ENCODE assay signal across 8 cellular contexts in the genomic region with DNA sequence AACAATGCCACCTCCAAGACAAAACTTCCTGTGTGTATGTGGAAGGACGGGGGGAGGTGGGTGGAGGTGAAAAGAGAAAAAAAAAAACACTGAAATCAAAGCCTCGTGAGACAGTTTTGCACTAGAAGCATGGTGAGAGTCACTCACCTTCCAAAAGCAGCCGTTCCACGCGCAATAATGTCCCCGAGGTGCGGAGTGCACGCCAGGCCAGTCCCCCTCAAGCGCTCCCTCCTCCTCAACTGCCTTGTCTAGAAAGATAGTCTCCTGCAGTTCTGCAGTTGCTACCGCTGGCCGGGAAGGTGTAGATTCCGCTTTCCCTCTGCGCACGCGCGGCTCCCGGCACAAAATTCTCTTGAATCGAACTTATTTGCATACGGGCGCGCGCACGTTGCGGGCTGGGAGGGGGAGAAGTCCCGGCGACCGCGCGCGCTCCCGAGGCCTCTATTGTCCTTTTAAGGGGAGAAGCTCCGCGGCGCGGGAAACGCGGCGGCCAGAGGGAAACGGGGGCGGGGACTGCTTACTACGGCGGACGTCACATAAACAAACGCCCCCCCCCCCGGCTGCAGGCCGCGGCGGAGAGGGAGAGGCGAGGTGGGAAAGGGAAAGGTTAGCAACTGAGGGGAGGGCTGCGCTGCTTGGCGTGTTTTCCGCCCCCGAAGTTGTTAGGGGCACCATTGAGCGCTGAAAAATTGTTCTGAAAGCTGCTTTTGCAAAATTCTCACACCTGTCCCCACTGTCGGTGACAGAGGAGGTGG. TPM values are rescaled to one million over a fixed set of nuclear protein-coding genes. Genes with fewer than 3 reads are reported as not detected.
DNase-seq lines count a peak whose midpoint lies in the region; ATAC-seq and TF ChIP-seq lines count a peak whose summit lies in the region.

Gene SINHCAF, minus strand, starts transcription at position 274 of the 755 bp plus-strand sequence. CDS start 27,946 bp downstream, outside the sequence.

- CTCF ChIA-PET in naive thymus-derived CD4-positive, alpha-beta T cell (lab: Charles Lee), result interaction anchor here (0.6 kb wide), 2 partner anchors 36 to 148 kb away, joined by 3 read pairs; no protein-coding TSS in a partner anchor

- H3K36me3 ChIP-seq in DOHH2 (ENCODE audit: control insufficient read depth, low read length), result peaks cover 42% of the 10 kb centered on the region
- H3K36me3 ChIP-seq in GM23338 (ENCODE audit: insufficient read depth), result no peaks in the 10 kb centered on the region
- no peaks in the 10 kb centered on the region for H3K36me3 ChIP-seq in fibroblast of lung (ENCODE audit: control insufficient read depth, insufficient read depth, low read length)
- H3K36me3 ChIP-seq in naive thymus-derived CD4-positive, alpha-beta T cell (ENCODE audit: control insufficient read depth in 2 of 3, insufficient read depth in 3 of 3, low read length in 3 of 3), result peaks cover 0 to 17% (median 0%) of the 10 kb centered on the region in 3 experiments

- H3K79me2 ChIP-seq in DOHH2 (ENCODE audit: control insufficient read depth, low read length) (peaks cover 51% of the 10 kb centered on the region), GM23338 (replicated peaks; ENCODE audit: insufficient read depth) (peaks cover 52% of the 10 kb centered on the region), fibroblast of lung (ENCODE audit: control insufficient read depth, insufficient read depth, low read length) (peaks cover 26% of the 10 kb centered on the region)

- peaks cover 25% of the 10 kb centered on the region for H3K27me3 Mint-ChIP-seq in GM23338 (ENCODE audit: insufficient read depth, low read depth, poor library complexity)
- peaks cover 0 to 17% (median 0%) of the 10 kb centered on the region in 5 donors for H3K27me3 Mint-ChIP-seq in naive thymus-derived CD4-positive, alpha-beta T cell
- no peaks in the 10 kb centered on the region for H3K27me3 Mint-ChIP-seq in stimulated activated naive B cell treated with anti-CD40 and anti-IgM and Interleukin-4, amounts not matched to agents 10 μg/mL and 1 μg/mL and 100 μg/mL, for 72 hours

- peak within 1 kb of the TSS; percentile 87 for H3K4me3 ChIP-seq in DOHH2 (ENCODE audit: low read length)
- peak within 1 kb of the TSS; percentile 93 for H3K4me3 ChIP-seq in GM23338
- peak within 1 kb of the TSS; percentile 69 to 91 (median 73) for H3K4me3 ChIP-seq in fibroblast of lung (replicated peaks in 1 of 4; ENCODE audit: control extremely low read depth in 1 of 4, insufficient read depth in 1 of 4, low read depth in 3 of 4, low read length in 4 of 4)
- H3K4me3 ChIP-seq in naive thymus-derived CD4-positive, alpha-beta T cell (ENCODE audit: low read length), result peak within 1 kb of the TSS; percentile 82

- TF ChIP-seq CTCF in DOHH2 (IDR thresholded peaks at IDR 0.05; ENCODE audit: low read depth, low read length, poor library complexity, severe bottlenecking) (no peak), GM23338 (conservative IDR thresholded peaks at IDR 0.05; ENCODE audit: low read depth in 2 of 2) (no peak), fibroblast of lung (conservative IDR thresholded peaks at IDR 0.05 in 1 of 2, IDR thresholded peaks at IDR 0.05 in 1 of 2; ENCODE audit: low read depth in 1 of 2, low read length in 2 of 2) (no peak)

- peaks cover 29% of the 10 kb centered on the region for H3K36me3 Mint-ChIP-seq in GM23338 (ENCODE audit: low read depth)
- H3K36me3 Mint-ChIP-seq in naive thymus-derived CD4-positive, alpha-beta T cell, result peaks cover 0 to 6% (median 0%) of the 10 kb centered on the region in 5 donors
- H3K36me3 Mint-ChIP-seq in stimulated activated naive B cell treated with anti-CD40 and anti-IgM and Interleukin-4, amounts not matched to agents 10 μg/mL and 1 μg/mL and 100 μg/mL, for 72 hours, result peaks cover 13 to 22% of the 10 kb centered on the region in 2 donors

- H3K9me3 ChIP-seq in DOHH2 (ENCODE audit: control insufficient read depth, insufficient read depth, low read length) (no peaks in the 10 kb centered on the region), fibroblast of lung (ENCODE audit: control insufficient read depth, insufficient read depth, low read depth, low read length) (no peaks in the 10 kb centered on the region)
- H3K9me3 ChIP-seq in naive thymus-derived CD4-positive, alpha-beta T cell (ENCODE audit: control insufficient read depth in 2 of 3, low read length in 3 of 3), result no peaks in the 10 kb centered on the region

- DNase-seq in GM23338 (ENCODE audit: low spot score) (peak; percentile 100), LHCN-M2 (ENCODE audit: low read depth) (peak; percentile 98), RPMI8226 (peak; percentile 99), fibroblast of lung (ENCODE audit: low read depth in 2 of 2) (peak; percentile 98 to 99)
- DNase-seq in activated T-helper 1 cell treated with anti-CD3 and anti-CD28 coated beads, Interleukin-2, amount 50 U/mL, for 16 hours (ENCODE audit: low read depth in 1 of 2, low spot score in 1 of 2), result peak; percentile 98 to 99
- DNase-seq in naive thymus-derived CD4-positive, alpha-beta T cell, result peak; percentile 97 to 99 (median 98)
- DNase-seq in stimulated activated naive B cell treated with anti-CD40 and anti-IgM and Interleukin-4, amounts not matched to agents 10 μg/mL and 1 μg/mL and 100 μg/mL, for 72 hours, result peak; percentile 98

- H3K27me3 ChIP-seq in DOHH2 (ENCODE audit: control insufficient read depth, low read length) (no peaks in the 10 kb centered on the region), GM23338 (ENCODE audit: insufficient read depth) (no peaks in the 10 kb centered on the region), fibroblast of lung (ENCODE audit: control insufficient read depth, insufficient read depth, low read length) (peaks cover 3% of the 10 kb centered on the region)
- no peaks in the 10 kb centered on the region for H3K27me3 ChIP-seq in naive thymus-derived CD4-positive, alpha-beta T cell (ENCODE audit: control insufficient read depth in 2 of 2, insufficient read depth in 2 of 2, low read length in 2 of 2)

- peaks cover 6% of the 10 kb centered on the region for H3K9me3 Mint-ChIP-seq in GM23338
- H3K9me3 Mint-ChIP-seq in naive thymus-derived CD4-positive, alpha-beta T cell, result peaks cover 0 to 4% (median 0%) of the 10 kb centered on the region in 11 donors
- H3K9me3 Mint-ChIP-seq in stimulated activated naive B cell treated with anti-CD40 and anti-IgM and Interleukin-4, amounts not matched to agents 10 μg/mL and 1 μg/mL and 100 μg/mL, for 72 hours, result no peaks in the 10 kb centered on the region

- peaks cover 37% of the 10 kb centered on the region for H3K4me1 ChIP-seq in DOHH2 (ENCODE audit: control insufficient read depth, low read length)
- peaks cover 27% of the 10 kb centered on the region for H3K4me1 ChIP-seq in GM23338 (ENCODE audit: insufficient read depth)
- no peaks in the 10 kb centered on the region for H3K4me1 ChIP-seq in fibroblast of lung (ENCODE audit: control insufficient read depth, extremely low read depth, insufficient read depth, low read length)
- H3K4me1 ChIP-seq in naive thymus-derived CD4-positive, alpha-beta T cell (ENCODE audit: control insufficient read depth in 2 of 2, insufficient read depth in 2 of 2, low read length in 2 of 2), result peaks cover 5 to 22% of the 10 kb centered on the region in 2 donors

- peak within 1 kb of the TSS; percentile 86 for H3K4me2 ChIP-seq in DOHH2 (ENCODE audit: low read length)
- H3K4me2 ChIP-seq in GM23338, result peak within 1 kb of the TSS; percentile 93
- peak within 1 kb of the TSS; percentile 92 for H3K4me2 ChIP-seq in fibroblast of lung (ENCODE audit: extremely low read depth, insufficient read depth, low read length)

- H4K20me1 ChIP-seq in DOHH2 (ENCODE audit: control insufficient read depth, insufficient read depth, low read depth, low read length), result peaks cover 15% of the 10 kb centered on the region; the same call in 1 of the 2 replicates
- H4K20me1 ChIP-seq in GM23338 (replicated peaks; ENCODE audit: insufficient read depth), result peaks cover 17% of the 10 kb centered on the region
- H4K20me1 ChIP-seq in fibroblast of lung (ENCODE audit: control insufficient read depth, extremely low read depth, insufficient read depth, low read length), result no peaks in the 10 kb centered on the region

- peaks cover 28% of the 10 kb centered on the region for H3K4me1 Mint-ChIP-seq in GM23338
- peaks cover 20 to 37% (median 26%) of the 10 kb centered on the region in 7 donors for H3K4me1 Mint-ChIP-seq in naive thymus-derived CD4-positive, alpha-beta T cell
- H3K4me1 Mint-ChIP-seq in stimulated activated naive B cell treated with anti-CD40 and anti-IgM and Interleukin-4, amounts not matched to agents 10 μg/mL and 1 μg/mL and 100 μg/mL, for 72 hours, result peaks cover 13 to 33% of the 10 kb centered on the region in 2 donors

- H3K9me2 ChIP-seq in DOHH2 (replicated peaks; ENCODE audit: control insufficient read depth, low read length) (no peaks in the 10 kb centered on the region), GM23338 (ENCODE audit: insufficient read depth) (no peaks in the 10 kb centered on the region)

- ATAC-seq in GM23338, result peak; percentile 69
- ATAC-seq in naive thymus-derived CD4-positive, alpha-beta T cell, result peak; percentile 78
- peak; percentile 69 to 71 for ATAC-seq in stimulated activated naive B cell treated with anti-CD40 and anti-IgM and Interleukin-4, amounts not matched to agents 10 μg/mL and 1 μg/mL and 100 μg/mL, for 72 hours (replicated peaks)

- H3K27ac ChIP-seq in DOHH2 (ENCODE audit: low read depth, low read length) (peak within 1 kb of the TSS; percentile 72), GM23338 (ENCODE audit: low read depth) (peak within 1 kb of the TSS; percentile 99), fibroblast of lung (ENCODE audit: insufficient read depth, low read length) (peak within 1 kb of the TSS; percentile 83)
- peak within 1 kb of the TSS; percentile 93 for H3K27ac ChIP-seq in naive thymus-derived CD4-positive, alpha-beta T cell (ENCODE audit: low read depth, low read length)

- H3F3A ChIP-seq in DOHH2 (ENCODE audit: control insufficient read depth, insufficient read depth) (peaks cover 4% of the 10 kb centered on the region), GM23338 (replicated peaks; ENCODE audit: low read depth) (no peaks in the 10 kb centered on the region)

- H3K27ac Mint-ChIP-seq in GM23338, result peak within 1 kb of the TSS; percentile 99
- peak within 1 kb of the TSS; percentile 81 to 99 (median 93) for H3K27ac Mint-ChIP-seq in naive thymus-derived CD4-positive, alpha-beta T cell
- peak within 1 kb of the TSS; percentile 97 for H3K27ac Mint-ChIP-seq in stimulated activated naive B cell treated with anti-CD40 and anti-IgM and Interleukin-4, amounts not matched to agents 10 μg/mL and 1 μg/mL and 100 μg/mL, for 72 hours

- H3K9ac ChIP-seq in fibroblast of lung (ENCODE audit: insufficient read depth, low read length), result peak within 1 kb of the TSS; percentile 75

- intact Hi-C loops in naive thymus-derived CD4-positive, alpha-beta T cell (cut with micrococcal nuclease), result loop anchor here (1.0 to 10.0 kb wide), 27 partner anchors 9 to 1945 kb away; partner anchors contain the start of genes AMN1 (in 2 of the 2), CAPRIN2 (in 2 of the 2), DDX11 (in 2 of the 2) and DNM1L (in 2 of the 2)

- H2AFZ ChIP-seq in GM23338 (no peak within 1 kb of the TSS), fibroblast of lung (ENCODE audit: low read length) (peak within 1 kb of the TSS; percentile 90)

- POLR2A ChIA-PET in naive thymus-derived CD4-positive, alpha-beta T cell (lab: Charles Lee), result interaction anchor here (0.6 to 1.4 kb wide), 10 partner anchors 8 to 675 kb away, joined by 3 to 5 read pairs (median 4); partner anchors contain the start of gene IPO8

- peak within 1 kb of the TSS; percentile 98 for H3K4me3 Mint-ChIP-seq in GM23338
- H3K4me3 Mint-ChIP-seq in naive thymus-derived CD4-positive, alpha-beta T cell, result peak within 1 kb of the TSS; percentile 89 to 99 (median 96)
- H3K4me3 Mint-ChIP-seq in stimulated activated naive B cell treated with anti-CD40 and anti-IgM and Interleukin-4, amounts not matched to agents 10 μg/mL and 1 μg/mL and 100 μg/mL, for 72 hours, result peak within 1 kb of the TSS; percentile 86 to 99

RNA-seq across cellular contexts. Expression of gene SINHCAF, which starts in this region (rescaled TPM):
- total RNA-seq in GM23338 (2014; rRNA removed; shearing (Covaris generic)), result 569 and 581 TPM in 2 replicates
- polyA plus RNA-seq in GM23338 (2016; fragmentation: Nextera tagmentation; extraction: Ambion mirVana) (651 and 686 TPM in 2 replicates), fibroblast of lung (12.3 and 16.4 TPM in 2 replicates)
- total RNA-seq in LHCN-M2 (2014; rRNA removed) (18.4 and 40.6 TPM in 2 replicates), fibroblast of lung (13.2 and 14.4 TPM in 2 replicates)
- 2.7 TPM for polyA plus RNA-seq in LHCN-M2 (2012)
- 6.2 and 9.5 TPM in 2 replicates for polyA plus RNA-seq in fibroblast of lung (2012)
- polyA minus RNA-seq in fibroblast of lung (ENCODE audit: low replicate concordance), result 0.89 and 4.7 TPM in 2 replicates
- total RNA-seq in naive thymus-derived CD4-positive, alpha-beta T cell, result 100 to 1,000 TPM in 1 of 5 experiments, 10 to 100 TPM in 4; 80.5 to 114 (median 90.8) TPM
- 100 to 1,000 TPM in 1 of 2 donors, 10 to 100 TPM in 1; 47.9 to 101 TPM for polyA plus RNA-seq in naive thymus-derived CD4-positive, alpha-beta T cell

Comparison
In these comparisons a context has a peak if more than half of its experiments do, and no peak if none do; other contexts are left out.
1. Peak in every context shown above with its lines: DNase-seq, ATAC-seq, H3K4me3 ChIP-seq and H3K27ac ChIP-seq.